ENCODE assay signal across 30 cellular contexts in the genomic region with DNA sequence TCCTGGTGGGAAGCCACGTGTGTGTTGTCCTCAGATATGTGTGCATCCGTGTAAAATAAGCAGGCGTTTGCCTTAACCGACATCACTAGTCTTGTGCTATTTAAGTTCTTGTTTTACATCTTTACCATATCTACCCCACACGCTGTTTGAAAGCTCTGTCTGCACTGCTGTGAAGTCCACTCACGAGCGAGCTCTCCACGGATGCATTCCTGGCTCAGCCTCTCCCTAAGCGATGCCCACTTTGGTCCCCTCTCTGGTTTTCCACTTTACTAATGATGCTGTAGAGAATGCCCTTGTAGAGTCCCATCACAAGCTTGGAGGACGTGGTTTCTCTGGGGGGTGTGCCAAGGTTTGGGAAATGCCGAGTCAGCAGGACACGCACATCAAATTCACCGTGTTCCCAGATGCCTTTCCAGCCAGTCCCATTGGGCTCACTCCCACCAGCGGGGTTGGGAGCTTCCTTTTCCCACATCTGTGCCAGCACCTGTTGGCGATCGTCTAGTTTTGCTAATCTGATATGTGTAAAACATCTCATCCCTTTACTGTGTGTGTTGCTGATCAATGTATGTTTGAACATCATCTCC. TPM values are rescaled to one million over a fixed set of nuclear protein-coding genes. Genes with fewer than 3 reads are reported as not detected.
"Had no signal": no experiment of that assay in that cellular context is flagged by ENCODE, and none has a peak within 500 bp of the region (broad histone marks: within the 10 kb centered on the region; RNA-seq: fewer than 3 reads in every experiment).

No MANE protein-coding gene starts in this region.

- H3K9me3 Mint-ChIP-seq: endodermal cell; stimulated activated effector memory CD8-positive, alpha-beta T cell treated with anti-CD3 and anti-CD28 coated beads, Interleukin-12 subunit alpha, Interleukin-12 subunit beta, amount 100 ng/mL, for 72 hours; type B pancreatic cell had no signal

- H3K27ac ChIP-seq: colonic mucosa, foreskin keratinocyte, heart left ventricle, neutrophil, right atrium auricular region, suprapubic skin, thyroid gland had no signal

- H3K36me3 ChIP-seq: colonic mucosa, heart left ventricle, neutrophil, right atrium auricular region, suprapubic skin, thyroid gland had no signal

- H3K4me3 Mint-ChIP-seq: endodermal cell; naive thymus-derived CD8-positive, alpha-beta T cell; stimulated activated effector memory CD8-positive, alpha-beta T cell treated with anti-CD3 and anti-CD28 coated beads, Interleukin-12 subunit alpha, Interleukin-12 subunit beta, amount 100 ng/mL, for 72 hours; type B pancreatic cell had no signal

- H3K36me3 Mint-ChIP-seq: naive thymus-derived CD8-positive, alpha-beta T cell; stimulated activated effector memory CD8-positive, alpha-beta T cell treated with anti-CD3 and anti-CD28 coated beads, Interleukin-12 subunit alpha, Interleukin-12 subunit beta, amount 100 ng/mL, for 72 hours; type B pancreatic cell had no signal

- FAIRE-seq: endothelial cell of umbilical vein, urothelium cell line had no signal

- ATAC-seq: foreskin keratinocyte; heart left ventricle; naive thymus-derived CD8-positive, alpha-beta T cell; stimulated activated effector memory CD8-positive, alpha-beta T cell treated with anti-CD3 and anti-CD28 coated beads, Interleukin-12 subunit alpha, Interleukin-12 subunit beta, amount 100 ng/mL, for 72 hours; stimulated activated naive CD8-positive, alpha-beta T cell treated with anti-CD3 and anti-CD28 coated beads, Interleukin-15, Interleukin-2, amounts not matched to agents 100 U/mL and 50 U/mL, for 24 hours had no signal

- H3K27ac Mint-ChIP-seq: endodermal cell; naive thymus-derived CD8-positive, alpha-beta T cell; stimulated activated effector memory CD8-positive, alpha-beta T cell treated with anti-CD3 and anti-CD28 coated beads, Interleukin-12 subunit alpha, Interleukin-12 subunit beta, amount 100 ng/mL, for 72 hours had no signal

- DNase-seq: colonic mucosa; effector CD4-positive, alpha-beta T cell; endodermal cell; erythroblast; foreskin keratinocyte; heart left ventricle; hippocampal formation; kidney glomerular epithelial cell; mammary epithelial cell; naive thymus-derived CD8-positive, alpha-beta T cell; posterior cingulate gyrus; stimulated activated CD4-positive, alpha-beta T cell treated with anti-CD3 and anti-CD28 coated beads, Interleukin-2, amount 100 ng/mL, for 48 hours; stimulated activated CD8-positive, alpha-beta memory T cell treated with anti-CD3 and anti-CD28 coated beads, Interleukin-4, amount 100 ng/mL, for 48 hours; stimulated activated naive CD8-positive, alpha-beta T cell treated with anti-CD3 and anti-CD28 coated beads, Interleukin-15, Interleukin-2, amounts not matched to agents 100 U/mL and 50 U/mL, for 24 hours; thyroid gland had no signal

- H3K4me3 ChIP-seq: colonic mucosa, heart left ventricle, right atrium auricular region, smooth muscle cell, suprapubic skin, thyroid gland had no signal

- H3K4me1 ChIP-seq: foreskin keratinocyte, heart left ventricle, right atrium auricular region, suprapubic skin, thyroid gland had no signal

- H3K9me3 ChIP-seq: colonic mucosa, heart left ventricle, neutrophil, right atrium auricular region, suprapubic skin, thyroid gland had no signal

- H3K4me1 Mint-ChIP-seq: endodermal cell; naive thymus-derived CD8-positive, alpha-beta T cell; stimulated activated effector memory CD8-positive, alpha-beta T cell treated with anti-CD3 and anti-CD28 coated beads, Interleukin-12 subunit alpha, Interleukin-12 subunit beta, amount 100 ng/mL, for 72 hours had no signal

- H3K4me2 ChIP-seq: smooth muscle cell had no signal

- H3K27me3 ChIP-seq: colonic mucosa, foreskin keratinocyte, right atrium auricular region, thyroid gland had no signal

RNA-seq across cellular contexts. Expression of gene ACTL8, which starts 43.8 kb away (rescaled TPM):
- total RNA-seq: dermis microvascular lymphatic vessel endothelial cell; endodermal cell; endothelial cell of umbilical vein; foreskin keratinocyte; glomerular endothelial cell; heart left ventricle; lower leg skin; mammary epithelial cell; mesenteric fat pad; mononuclear cell; naive thymus-derived CD8-positive, alpha-beta T cell; osteoblast; right atrium auricular region; suprapubic skin; thyroid gland had no signal
- polyA plus RNA-seq: endothelial cell of umbilical vein; foreskin keratinocyte; heart left ventricle; mammary epithelial cell; naive thymus-derived CD8-positive, alpha-beta T cell; neural cell; smooth muscle cell had no signal
